ENCODE assay signal across 7 cellular contexts in the genomic region with DNA sequence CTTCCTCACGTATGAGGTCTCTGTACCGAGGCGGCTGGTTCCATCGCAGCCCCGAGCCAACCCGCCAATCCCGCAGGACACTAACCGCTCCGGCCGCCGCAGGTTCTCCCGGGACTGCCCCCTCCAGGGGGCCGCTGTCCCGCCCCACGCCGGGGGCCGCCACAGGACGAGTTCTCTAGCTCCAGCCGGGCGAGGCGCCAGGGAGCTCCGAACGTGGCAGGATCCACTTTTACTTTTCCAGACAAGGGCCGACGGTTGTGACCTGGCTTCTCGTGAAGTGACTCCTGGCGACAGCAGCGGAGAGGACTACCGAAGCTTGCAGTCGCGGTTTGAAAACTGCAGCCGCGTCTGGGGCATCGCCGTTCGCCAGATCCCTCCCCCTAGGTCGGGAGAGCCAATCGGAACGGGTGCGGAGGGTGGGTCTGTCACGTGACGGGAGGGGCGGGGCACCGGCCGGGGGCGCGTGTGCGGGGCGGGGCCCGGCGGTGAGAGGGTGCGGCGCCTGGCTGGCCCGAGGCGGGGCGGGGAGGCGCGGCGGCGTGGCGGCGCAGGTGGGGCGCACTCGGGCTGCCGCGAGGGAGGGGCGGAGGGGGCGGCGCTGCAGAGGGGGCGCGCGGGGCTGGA.
A peak's percentile ranks its signal among the peaks of the same experiment; 100 is the strongest.
DNase-seq lines count a peak whose midpoint lies in the region; ATAC-seq and TF ChIP-seq lines count a peak whose summit lies in the region.

Gene STK17B (minus strand): TSS at position 331 of the 624 bp plus-strand sequence. CDS start 8,195 bp downstream, outside the sequence.

- DNase-seq in NCI-H2081 (lab: John Stamatoyannopoulos, UW) (peak; percentile 92 to 94), T1000 (lab: John Stamatoyannopoulos, UW) (peak; percentile 83), astrocyte of the hippocampus (ENCODE audit: low read depth, low spot score) (peak; percentile 98), hypothalamus (lab: John Stamatoyannopoulos, UW) (peak; percentile 11 to 92 (median 78)), retinal pigment epithelial cell (ENCODE audit: low read depth) (peak; percentile 76)

- peak within 1 kb of the TSS; percentile 87 for H3K4me3 ChIP-seq in retinal pigment epithelial cell (ENCODE audit: low read length)

- TF ChIP-seq CTCF in retinal pigment epithelial cell (conservative IDR thresholded peaks at IDR 0.05; ENCODE audit: low read depth, low read length) = peak; percentile 9

- ATAC-seq in GM18505 (IDR thresholded peaks at IDR 0.05; ENCODE audit: unreplicated experiment) = peak; percentile 58
- ATAC-seq in HG02938 (IDR thresholded peaks at IDR 0.05; ENCODE audit: unreplicated experiment) = peak; percentile 45

- peak; percentile 99 for TF ChIP-seq POLR2A in GM18505 (IDR thresholded peaks at IDR 0.05; ENCODE audit: borderline replicate concordance, extremely low read depth, insufficient read depth, insufficient read length)

Comparison
In these comparisons a context has a peak if more than half of its experiments do, and no peak if none do; other contexts are left out.
1. Peak in every context shown above with its lines: DNase-seq, ATAC-seq and H3K4me3 ChIP-seq.